9 cellular contexts compared by ENCODE assay signal in the genomic region with DNA sequence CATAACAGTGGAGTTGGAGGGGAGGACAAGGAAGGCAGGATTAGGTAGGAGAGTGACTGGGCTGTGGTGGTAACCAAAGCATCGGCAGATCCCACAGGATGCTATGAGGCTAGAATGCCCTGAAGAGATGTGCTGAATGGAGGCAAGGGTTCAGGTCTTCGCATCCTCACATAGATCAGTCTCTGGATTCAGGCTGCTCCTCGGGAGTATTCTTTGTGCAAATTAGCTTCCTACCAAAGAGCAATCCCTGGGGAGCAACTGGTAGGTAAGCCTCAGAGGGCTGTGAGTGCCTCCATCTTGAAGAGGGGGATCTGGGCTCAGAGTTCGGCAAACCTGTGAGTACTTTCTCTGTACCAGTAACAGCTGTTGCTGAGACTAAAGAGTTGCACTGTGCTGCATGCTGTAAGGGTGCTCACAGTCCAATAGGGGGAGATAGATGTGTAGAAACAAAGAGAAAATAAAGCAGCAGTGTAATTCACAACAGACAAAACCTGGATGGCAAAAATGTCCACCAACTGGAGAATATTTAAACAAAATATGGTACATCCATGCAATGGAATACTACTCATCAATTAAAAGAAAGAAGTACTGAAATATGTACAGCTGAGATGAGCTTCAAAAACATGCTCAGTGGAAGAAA.
DNase-seq lines count a peak whose midpoint lies in the region; ATAC-seq and TF ChIP-seq lines count a peak whose summit lies in the region.
"Had no signal": no experiment of that assay in that cellular context is flagged by ENCODE, and none has a peak within 500 bp of the region (broad histone marks: within the 10 kb centered on the region; RNA-seq: fewer than 3 reads in every experiment).

No MANE protein-coding gene starts in this region.

- 93 to 94% methylated on average over 2 to 4 of the region's 4 CpGs for WGBS in endodermal cell (ENCODE audit: insufficient coverage in 1 of 2, insufficient read length in 1 of 2), 2 experiments
- WGBS in smooth muscle cell (ENCODE audit: low lambda C conversion rate) = 83% methylated on average over 4 of the region's 4 CpGs

- H3K9me3 Mint-ChIP-seq in endodermal cell = no peaks in the 10 kb centered on the region
- H3K9me3 Mint-ChIP-seq in activated naive CD4-positive, alpha-beta T cell treated with anti-CD3 and anti-CD28 coated beads, Interleukin-2, amount 50 U/mL, for 72 hours = peaks cover 6 to 7% of the 10 kb centered on the region in 2 donors

- H3K36me3 ChIP-seq in endodermal cell (ENCODE audit: control insufficient read depth, insufficient read depth, low read length) (no peaks in the 10 kb centered on the region), smooth muscle cell (ENCODE audit: low read depth) (no peaks in the 10 kb centered on the region)

- DNase-seq in NCI-H510A treated with DMSO at 0.1 percent for 48 hours (lab: John Stamatoyannopoulos, UW) (peak; percentile 73), NCI-H510A (lab: John Stamatoyannopoulos, UW) (no peak), NCI-H460 (ENCODE audit: extremely low read depth, low read depth) (peak; percentile 41), endodermal cell (peak; percentile 56), smooth muscle cell (lab: John Stamatoyannopoulos, UW; ENCODE audit: unreplicated experiment) (no peak), NOMO-1 treated with dmso at 0.1 percent for 144 hours (lab: John Stamatoyannopoulos, UW; ENCODE audit: unreplicated experiment) (no peak)
- no peak for DNase-seq in activated naive CD4-positive, alpha-beta T cell treated with anti-CD3 and anti-CD28 coated beads, Interleukin-2, amount 50 U/mL, for 72 hours (ENCODE audit: low spot score in 2 of 2)

- no peak overlapping the region for H3K4me3 Mint-ChIP-seq in endodermal cell

- no peak overlapping the region for H3K27ac Mint-ChIP-seq in endodermal cell
- H3K27ac Mint-ChIP-seq in activated naive CD4-positive, alpha-beta T cell treated with anti-CD3 and anti-CD28 coated beads, Interleukin-2, amount 50 U/mL, for 72 hours = no peak overlapping the region

- H3K4me3 ChIP-seq in endodermal cell (ENCODE audit: low read length) (no peak overlapping the region), smooth muscle cell (no peak overlapping the region)
- H3K4me3 ChIP-seq: skin epidermis had no signal

- H3K27me3 ChIP-seq in endodermal cell (ENCODE audit: control insufficient read depth, insufficient read depth, low read length, poor library complexity, severe bottlenecking) (no peaks in the 10 kb centered on the region), smooth muscle cell (ENCODE audit: low read depth) (no peaks in the 10 kb centered on the region)

- H2AFZ ChIP-seq in smooth muscle cell (ENCODE audit: low read depth) = no peak overlapping the region

- H3K9ac ChIP-seq in endodermal cell (ENCODE audit: extremely low read depth, low read length, poor library complexity, severe bottlenecking) (no peak overlapping the region), smooth muscle cell (ENCODE audit: low read depth) (no peak overlapping the region)

- H3K36me3 Mint-ChIP-seq in endodermal cell (ENCODE audit: low read depth) = no peaks in the 10 kb centered on the region
- H3K36me3 Mint-ChIP-seq in activated naive CD4-positive, alpha-beta T cell treated with anti-CD3 and anti-CD28 coated beads, Interleukin-2, amount 50 U/mL, for 72 hours = no peaks in the 10 kb centered on the region

- H3F3A ChIP-seq in smooth muscle cell (ENCODE audit: low read depth) = no peaks in the 10 kb centered on the region

- H3K79me2 ChIP-seq in smooth muscle cell (ENCODE audit: low read depth) = no peaks in the 10 kb centered on the region

- no peak for ATAC-seq in HG03139 (IDR thresholded peaks at IDR 0.05; ENCODE audit: unreplicated experiment)
- ATAC-seq in activated naive CD4-positive, alpha-beta T cell treated with anti-CD3 and anti-CD28 coated beads, Interleukin-2, amount 50 U/mL, for 72 hours = no peak

- peak; percentile 78 for TF ChIP-seq CTCF in endodermal cell (conservative IDR thresholded peaks at IDR 0.05)
- peak; percentile 56 for TF ChIP-seq CTCF in smooth muscle cell (IDR thresholded peaks at IDR 0.05; ENCODE audit: borderline replicate concordance, insufficient read depth, poor library complexity, severe bottlenecking)

- H3K27me3 Mint-ChIP-seq in endodermal cell (ENCODE audit: insufficient read depth) = peaks cover 12% of the 10 kb centered on the region

- H3K4me1 ChIP-seq in endodermal cell (ENCODE audit: control insufficient read depth, insufficient read depth, low read length) (no peaks in the 10 kb centered on the region), smooth muscle cell (ENCODE audit: low read depth) (no peaks in the 10 kb centered on the region)

- no peaks in the 10 kb centered on the region for H3K4me1 Mint-ChIP-seq in endodermal cell

- no peaks in the 10 kb centered on the region for H4K20me1 ChIP-seq in smooth muscle cell (ENCODE audit: low read depth)

- H3K9me3 ChIP-seq in endodermal cell (ENCODE audit: control insufficient read depth, low read length) (no peaks in the 10 kb centered on the region), smooth muscle cell (replicated peaks; ENCODE audit: low read depth) (no peaks in the 10 kb centered on the region)

- no peak overlapping the region for H3K4me2 ChIP-seq in smooth muscle cell

- H3K27ac ChIP-seq in endodermal cell (ENCODE audit: low read depth, low read length) (no peak overlapping the region), smooth muscle cell (ENCODE audit: low read depth) (no peak overlapping the region)
- H3K27ac ChIP-seq: skin epidermis had no signal

Comparison
In these comparisons a context has a peak if more than half of its experiments do, and no peak if none do; other contexts are left out.
1. DNase-seq: peak in NCI-H510A treated with DMSO at 0.1 percent for 48 hours (single experiment), NCI-H460 (single experiment) and endodermal cell (single experiment); none in NCI-H510A (single experiment), smooth muscle cell (single experiment), NOMO-1 treated with dmso at 0.1 percent for 144 hours (single experiment) and activated naive CD4-positive, alpha-beta T cell treated with anti-CD3 and anti-CD28 coated beads, Interleukin-2, amount 50 U/mL, for 72 hours (0 of 2).